1 cellular context compared by ENCODE assay signal in the genomic region with DNA sequence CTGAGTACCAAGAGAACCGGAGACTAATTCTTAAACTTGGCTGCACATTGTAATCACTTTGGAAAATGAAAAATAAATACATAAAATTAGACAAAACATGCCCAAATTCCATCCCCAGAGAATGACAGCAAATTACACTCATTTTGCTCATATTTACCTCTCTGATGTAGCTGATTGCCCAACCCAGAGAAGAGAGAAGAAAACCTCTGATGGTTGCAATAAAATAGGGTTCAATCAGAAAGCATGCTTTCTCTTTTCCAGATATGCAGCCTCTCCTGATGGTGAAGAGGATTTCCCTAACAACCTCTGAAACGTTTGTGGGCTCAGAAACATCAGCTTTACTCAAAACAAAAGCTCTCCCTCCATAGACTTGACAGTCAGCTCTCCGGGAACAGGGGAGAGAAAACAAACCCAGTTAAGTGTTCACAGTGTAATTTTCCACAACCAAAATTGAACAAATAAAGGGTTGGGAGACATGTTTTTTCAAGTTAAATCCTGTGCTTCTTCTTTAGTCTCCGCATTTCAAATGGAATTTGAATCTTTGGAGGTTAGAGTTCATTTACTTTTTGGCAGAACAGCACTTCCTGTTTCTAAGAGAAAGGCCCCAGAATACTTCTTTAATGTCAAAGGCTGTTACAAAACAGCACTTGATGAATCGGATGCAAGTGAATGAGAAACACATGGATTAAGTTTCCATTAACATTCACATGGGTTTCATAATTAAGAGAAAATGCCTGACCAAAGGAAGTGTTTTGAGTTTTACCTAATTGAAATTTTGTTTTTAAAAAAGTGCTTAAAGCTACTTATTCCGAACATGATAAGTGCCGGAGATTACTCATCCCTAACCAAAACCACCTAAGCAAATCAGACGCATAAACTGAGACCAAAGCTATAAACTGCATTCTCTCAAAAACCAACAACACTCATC.
TF ChIP-seq lines count a peak whose summit lies in the region.

No MANE protein-coding gene starts in this region.

TF ChIP-seq in SK-N-SH treated with all-trans-retinoic acid at 6 μM for 48 hours, 23 proteins besides CTCF, POLR2A, EP300 and RAD21 (continued from another document):
- TF ChIP-seq TOX (CRISPR knock-in tag; IDR thresholded peaks at IDR 0.05; ENCODE audit: borderline replicate concordance), result no peak
- TF ChIP-seq PPARA (CRISPR knock-in tag; IDR thresholded peaks at IDR 0.05; ENCODE audit: borderline replicate concordance), result no peak
- no peak for TF ChIP-seq OSR1 (CRISPR knock-in tag; IDR thresholded peaks at IDR 0.05)
